In genomic region chr6:67112120-67112519, GRCh38 we compare ENCODE assay signal across 15 cellular contexts.
"Had no signal": no experiment of that assay in that cellular context is flagged by ENCODE, and none has a peak within 500 bp of the region (broad histone marks: within the 10 kb centered on the region; RNA-seq: fewer than 3 reads in every experiment).

No MANE protein-coding gene starts in this region.

- H3K36me3 ChIP-seq: heart left ventricle, sigmoid colon, spleen, WERI-Rb-1 had no signal

- DNase-seq: activated CD4-positive, alpha-beta memory T cell treated with anti-CD3 and anti-CD28 coated beads, Interleukin-2, amount 10 ng/mL, durations not matched to agents 7 days and 5 days; activated gamma-delta T cell; activated T-cell treated with anti-CD3 and anti-CD28 coated beads, Interleukin-2, amount 50 U/mL, for 72 hours; body of pancreas; effector memory CD4-positive, alpha-beta T cell; heart left ventricle; immature natural killer cell; psoas muscle; sigmoid colon; spleen; stimulated activated CD4-positive, alpha-beta T cell treated with anti-CD3 and anti-CD28 coated beads, Interleukin-1b, Interleukin-23, amount 100 ng/mL, for 48 hours; stimulated activated naive CD8-positive, alpha-beta T cell treated with anti-CD3 and anti-CD28 coated beads, Interleukin-15, amount 100 ng/mL, for 72 hours; T-helper 9 cell; WERI-Rb-1 had no signal

- H3K27ac ChIP-seq: body of pancreas, heart left ventricle, psoas muscle, sigmoid colon, spleen, WERI-Rb-1 had no signal

- H3K4me1 ChIP-seq: body of pancreas, heart left ventricle, psoas muscle, sigmoid colon, spleen had no signal

- H3K4me3 ChIP-seq: body of pancreas, heart left ventricle, psoas muscle, sigmoid colon, spleen had no signal

- H3K27me3 ChIP-seq: body of pancreas, heart left ventricle, sigmoid colon, spleen had no signal

- H3K9me3 ChIP-seq: body of pancreas, psoas muscle, sigmoid colon had no signal

- ATAC-seq: activated naive CD4-positive, alpha-beta T cell treated with anti-CD3 and anti-CD28 coated beads, Interleukin-2, amount 50 U/mL, for 72 hours; activated T-cell treated with anti-CD3 and anti-CD28 coated beads, Interleukin-2, amount 50 U/mL, for 72 hours; body of pancreas; heart left ventricle; psoas muscle; stimulated activated naive CD8-positive, alpha-beta T cell treated with anti-CD3 and anti-CD28 coated beads, Interleukin-15, amount 100 ng/mL, for 72 hours had no signal
